In the genomic region with DNA sequence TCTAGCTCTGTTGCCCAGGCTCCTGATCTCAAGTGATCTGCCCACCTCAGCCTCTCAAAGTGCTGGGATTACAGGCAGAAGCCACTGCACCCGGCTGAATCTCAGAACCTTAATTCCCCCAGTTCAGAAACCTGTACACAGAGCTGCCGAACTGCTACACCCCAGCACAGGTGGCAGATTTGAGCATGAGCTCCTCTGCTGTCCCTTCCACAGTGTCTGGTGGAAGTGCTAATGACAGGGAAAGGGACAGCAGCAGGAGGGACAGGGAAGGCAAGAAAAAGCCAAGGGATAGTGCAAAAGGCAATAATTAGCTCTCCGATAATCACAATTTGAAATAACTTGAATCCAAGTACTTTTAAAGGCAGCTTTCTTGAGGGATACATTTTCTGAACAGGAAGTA, we compare ENCODE assay signal across 20 cellular contexts.
DNase-seq lines count a peak whose midpoint lies in the region; ATAC-seq and TF ChIP-seq lines count a peak whose summit lies in the region.
"Had no signal": no experiment of that assay in that cellular context is flagged by ENCODE, and none has a peak within 500 bp of the region (broad histone marks: within the 10 kb centered on the region; RNA-seq: fewer than 3 reads in every experiment).

No MANE protein-coding gene starts in this region.

- H3K9me3 ChIP-seq in OCI-LY1 (ENCODE audit: low read length) (0 out of 2 replicates have a peak, but pooled peaks cover 8% of the 10 kb centered on the region), neuronal stem cell (replicated peaks in 1 of 2; ENCODE audit: control insufficient read depth in 2 of 2, insufficient read depth in 1 of 2, low read depth in 1 of 2, low read length in 2 of 2) (peaks cover 3% of the 10 kb centered on the region in 2 donors), BE2C (no peaks in the 10 kb centered on the region)
- H3K9me3 ChIP-seq: BLaER1, Caco-2 had no signal

- H3K27ac ChIP-seq in OCI-LY1 (ENCODE audit: low read depth, low read length, poor library complexity, severe bottlenecking) (peak overlapping the region; percentile 36), neuronal stem cell (replicated peaks; ENCODE audit: low read length) (no peak overlapping the region)
- H3K27ac ChIP-seq: BLaER1, C4-2B had no signal

- no peak for ATAC-seq in stimulated activated naive B cell treated with anti-CD40 and anti-IgM and Interleukin-4, amounts not matched to agents 10 μg/mL and 1 μg/mL and 100 μg/mL, for 72 hours (replicated peaks)
- ATAC-seq in GM18907 (IDR thresholded peaks at IDR 0.05; ENCODE audit: unreplicated experiment) = no peak
- ATAC-seq: CD8-positive, alpha-beta T cell; GM12878 had no signal

- H3K79me2 ChIP-seq in OCI-LY1 (ENCODE audit: insufficient read depth, low read length) = no peaks in the 10 kb centered on the region

- H3K14ac ChIP-seq in neuronal stem cell (ENCODE audit: low read length) = no peak overlapping the region

- no peak overlapping the region for H3K4ac ChIP-seq in neuronal stem cell (ENCODE audit: low read length)

- H3K27me3 ChIP-seq in OCI-LY1 (ENCODE audit: insufficient read depth, low read length) = no peaks in the 10 kb centered on the region
- peaks cover 0 to 2% (median 0%) of the 10 kb centered on the region in 3 experiments for H3K27me3 ChIP-seq in neuronal stem cell (ENCODE audit: control insufficient read depth in 3 of 3, insufficient read depth in 3 of 3, low read depth in 1 of 3, low read length in 3 of 3)
- no peaks in the 10 kb centered on the region for H3K27me3 ChIP-seq in BE2C
- H3K27me3 ChIP-seq: BLaER1 had no signal

- H3K4me1 ChIP-seq in OCI-LY1 (ENCODE audit: insufficient read depth, low read length, severe bottlenecking) (peaks cover 40% of the 10 kb centered on the region), neuronal stem cell (ENCODE audit: control insufficient read depth in 2 of 2, insufficient read depth in 1 of 2, low read depth in 1 of 2, low read length in 2 of 2) (peaks cover 3 to 14% of the 10 kb centered on the region in 2 donors), BE2C (no peaks in the 10 kb centered on the region)
- H3K4me1 ChIP-seq: BLaER1, Caco-2 had no signal

- H3K27me3 Mint-ChIP-seq in nephron progenitor cell (ENCODE audit: low read depth, poor library complexity) = peaks cover 3% of the 10 kb centered on the region
- H3K27me3 Mint-ChIP-seq in stimulated activated naive B cell treated with anti-CD40 and anti-IgM and Interleukin-4, amounts not matched to agents 10 μg/mL and 1 μg/mL and 100 μg/mL, for 72 hours = no peaks in the 10 kb centered on the region
- H3K27me3 Mint-ChIP-seq: CD4-positive, CD25-positive, alpha-beta regulatory T cell had no signal

- H3K9me3 Mint-ChIP-seq in nephron progenitor cell = no peaks in the 10 kb centered on the region
- no peaks in the 10 kb centered on the region for H3K9me3 Mint-ChIP-seq in stimulated activated naive B cell treated with anti-CD40 and anti-IgM and Interleukin-4, amounts not matched to agents 10 μg/mL and 1 μg/mL and 100 μg/mL, for 72 hours
- H3K9me3 Mint-ChIP-seq: CD8-positive, alpha-beta T cell had no signal

- H2BK12ac ChIP-seq in neuronal stem cell (ENCODE audit: low read length) = no peak overlapping the region

- H3F3A ChIP-seq in OCI-LY1 (ENCODE audit: insufficient read depth, low read length) = no peaks in the 10 kb centered on the region

- H4K8ac ChIP-seq in neuronal stem cell (ENCODE audit: low read depth, low read length) = no peak overlapping the region

- H4K20me1 ChIP-seq in OCI-LY1 (ENCODE audit: insufficient read depth, low read length) = no peaks in the 10 kb centered on the region
- H4K20me1 ChIP-seq: BLaER1 had no signal

- H2AFZ ChIP-seq in OCI-LY1 (ENCODE audit: low read length) (no peak overlapping the region), neuronal stem cell (ENCODE audit: low read length) (peak overlapping the region; percentile 74)

- TF ChIP-seq CTCF in OCI-LY1 (IDR thresholded peaks at IDR 0.05; ENCODE audit: low read length) (no peak), nephron progenitor cell (IDR thresholded peaks at IDR 0.05) (no peak), BE2C (IDR thresholded peaks at IDR 0.05; ENCODE audit: low read depth, low read length) (no peak)

- DNase-seq in cerebellum (ENCODE audit: low spot score) (peak; percentile 51), nephron progenitor cell (no peak), neuronal stem cell (ENCODE audit: low spot score) (no peak), Kasumi-1 (lab: John Stamatoyannopoulos, UW) (no peak), BE2C (no peak)
- DNase-seq in stimulated activated naive B cell treated with anti-CD40 and anti-IgM and Interleukin-4, amounts not matched to agents 10 μg/mL and 1 μg/mL and 100 μg/mL, for 72 hours = no peak
- DNase-seq: Caco-2; CD4-positive, CD25-positive, alpha-beta regulatory T cell; CD8-positive, alpha-beta T cell; DMS153; DND-41; GDM1; GOT3; H7; HCEC 1CT had no signal

- WGBS in neuronal stem cell (ENCODE audit: extremely low coverage in 2 of 2, insufficient read length in 2 of 2, insufficient replicate concordance in 1 of 2), 2 donors = no CpG with 5 or more reads among the region's 3 CpGs

- no peaks in the 10 kb centered on the region for H3K9me2 ChIP-seq in OCI-LY1 (ENCODE audit: low read depth, low read length)

- no peak overlapping the region for H3K4me3 ChIP-seq in OCI-LY1 (ENCODE audit: low read depth, low read length, poor library complexity, severe bottlenecking)
- H3K4me3 ChIP-seq in neuronal stem cell (ENCODE audit: low read length in 2 of 2) = no peak overlapping the region
- H3K4me3 ChIP-seq in BE2C (ENCODE audit: low read depth, low read length) = no peak overlapping the region
- H3K4me3 ChIP-seq: BLaER1, GM12878 had no signal

- no peak overlapping the region for H2AK5ac ChIP-seq in neuronal stem cell (ENCODE audit: low read depth, low read length)

- no peaks in the 10 kb centered on the region for H3K36me3 Mint-ChIP-seq in nephron progenitor cell (ENCODE audit: low read depth)
- H3K36me3 Mint-ChIP-seq in stimulated activated naive B cell treated with anti-CD40 and anti-IgM and Interleukin-4, amounts not matched to agents 10 μg/mL and 1 μg/mL and 100 μg/mL, for 72 hours = no peaks in the 10 kb centered on the region
- H3K36me3 Mint-ChIP-seq: CD4-positive, CD25-positive, alpha-beta regulatory T cell; CD8-positive, alpha-beta T cell had no signal

- no peaks in the 10 kb centered on the region for H3K36me3 ChIP-seq in OCI-LY1 (ENCODE audit: insufficient read depth, low read length)
- H3K36me3 ChIP-seq in neuronal stem cell (replicated peaks in 1 of 2; ENCODE audit: control insufficient read depth in 2 of 2, insufficient read depth in 2 of 2, low read length in 2 of 2) = no peaks in the 10 kb centered on the region
- H3K36me3 ChIP-seq in BE2C = no peaks in the 10 kb centered on the region
- H3K36me3 ChIP-seq: BLaER1 had no signal

- peaks cover 2% of the 10 kb centered on the region for H3K79me1 ChIP-seq in neuronal stem cell (ENCODE audit: low read depth, low read length)

- H3K4me1 Mint-ChIP-seq in nephron progenitor cell = peaks cover 11% of the 10 kb centered on the region
- peaks cover 0 to 4% of the 10 kb centered on the region in 2 donors for H3K4me1 Mint-ChIP-seq in stimulated activated naive B cell treated with anti-CD40 and anti-IgM and Interleukin-4, amounts not matched to agents 10 μg/mL and 1 μg/mL and 100 μg/mL, for 72 hours
- H3K4me1 Mint-ChIP-seq: CD4-positive, CD25-positive, alpha-beta regulatory T cell had no signal

- H3K18ac ChIP-seq in neuronal stem cell (ENCODE audit: low read length) = no peak overlapping the region

- no peak overlapping the region for H3K9ac ChIP-seq in OCI-LY1 (ENCODE audit: low read length)
- H3K9ac ChIP-seq in neuronal stem cell (ENCODE audit: low read depth, low read length, poor library complexity) = no peak overlapping the region
- H3K9ac ChIP-seq: BLaER1 had no signal

- no peak overlapping the region for H2BK120ac ChIP-seq in neuronal stem cell (ENCODE audit: low read depth, low read length)

- no peak overlapping the region for H3K23ac ChIP-seq in neuronal stem cell (ENCODE audit: low read depth, low read length, poor library complexity)

- H4K91ac ChIP-seq in neuronal stem cell (ENCODE audit: low read depth, low read length, poor library complexity) = no peak overlapping the region

- H3K4me3 Mint-ChIP-seq in nephron progenitor cell = no peak overlapping the region
- no peak overlapping the region for H3K4me3 Mint-ChIP-seq in stimulated activated naive B cell treated with anti-CD40 and anti-IgM and Interleukin-4, amounts not matched to agents 10 μg/mL and 1 μg/mL and 100 μg/mL, for 72 hours
- H3K4me3 Mint-ChIP-seq: CD4-positive, CD25-positive, alpha-beta regulatory T cell; CD8-positive, alpha-beta T cell had no signal

- peak overlapping the region; percentile 30 for H3K27ac Mint-ChIP-seq in nephron progenitor cell
- no peak overlapping the region for H3K27ac Mint-ChIP-seq in stimulated activated naive B cell treated with anti-CD40 and anti-IgM and Interleukin-4, amounts not matched to agents 10 μg/mL and 1 μg/mL and 100 μg/mL, for 72 hours
- H3K27ac Mint-ChIP-seq: CD8-positive, alpha-beta T cell had no signal

- peak overlapping the region; percentile 17; the same call in 1 of the 2 replicates for H3K4me2 ChIP-seq in OCI-LY1 (ENCODE audit: low read length)
- H3K4me2 ChIP-seq in neuronal stem cell (ENCODE audit: insufficient read depth, low read length, poor library complexity, severe bottlenecking) = no peak overlapping the region
- H3K4me2 ChIP-seq: BLaER1 had no signal

- no peak overlapping the region for H2BK15ac ChIP-seq in neuronal stem cell (ENCODE audit: low read length)

- no peak overlapping the region for H2BK5ac ChIP-seq in neuronal stem cell (ENCODE audit: low read length)
